In genomic region chr10:79137826-79138225, GRCh38 we compare ENCODE assay signal across 8 cellular contexts.
A peak's percentile ranks its signal among the peaks of the same experiment; 100 is the strongest.
DNase-seq lines count a peak whose midpoint lies in the region; ATAC-seq and TF ChIP-seq lines count a peak whose summit lies in the region.

No MANE protein-coding gene starts in this region.

- POLR2A ChIA-PET in RWPE1 (lab: Yijun Ruan, JAX; ENCODE audit: low non-redundant PET): no interaction called here

- no peaks in the 10 kb centered on the region for H3K9me3 Mint-ChIP-seq in nephron progenitor cell

- DNase-seq in RWPE1 (ENCODE audit: low spot score): no peak
- DNase-seq in caudate nucleus (lab: John Stamatoyannopoulos, UW): no peak
- peak; percentile 62 for DNase-seq in nephron progenitor cell
- DNase-seq in NCI-H1930 (lab: John Stamatoyannopoulos, UW): no peak
- no peak for DNase-seq in NCI-H2227 treated with DMSO at 0.1 percent for 48 hours (lab: John Stamatoyannopoulos, UW)
- DNase-seq in glomerular visceral epithelial cell (ENCODE audit: extremely low spot score): no peak

- TF ChIP-seq CTCF in RWPE1 (conservative IDR thresholded peaks at IDR 0.05; ENCODE audit: low read depth): no peak
- no peak for TF ChIP-seq CTCF in nephron progenitor cell (IDR thresholded peaks at IDR 0.05)

- peaks cover 14% of the 10 kb centered on the region for H3K36me3 Mint-ChIP-seq in nephron progenitor cell (ENCODE audit: low read depth)

- peaks cover 99% of the 10 kb centered on the region for H3K4me1 Mint-ChIP-seq in nephron progenitor cell

- CTCF ChIA-PET in RWPE1 (lab: Yijun Ruan, JAX): interaction anchor here (0.7 kb wide), 2 partner anchors 12 to 1091 kb away, joined by 3 to 5 read pairs; no protein-coding TSS in a partner anchor

- H3K27ac Mint-ChIP-seq in nephron progenitor cell: peak overlapping the region; percentile 99

- H3K27me3 Mint-ChIP-seq in nephron progenitor cell (ENCODE audit: low read depth, poor library complexity): peaks cover 3% of the 10 kb centered on the region

- ATAC-seq in GM18502 (IDR thresholded peaks at IDR 0.05; ENCODE audit: poor library complexity, unreplicated experiment) (peak; percentile 86), HG02678 (IDR thresholded peaks at IDR 0.05; ENCODE audit: unreplicated experiment) (peak; percentile 86)

- H3K4me3 Mint-ChIP-seq in nephron progenitor cell: peak overlapping the region; percentile 16

- H3K27ac ChIP-seq in RWPE1 (peak overlapping the region; percentile 61), caudate nucleus (ENCODE audit: low read depth, low read length) (peak overlapping the region; percentile 48)
